29 cellular contexts compared by ENCODE assay signal in the genomic region with DNA sequence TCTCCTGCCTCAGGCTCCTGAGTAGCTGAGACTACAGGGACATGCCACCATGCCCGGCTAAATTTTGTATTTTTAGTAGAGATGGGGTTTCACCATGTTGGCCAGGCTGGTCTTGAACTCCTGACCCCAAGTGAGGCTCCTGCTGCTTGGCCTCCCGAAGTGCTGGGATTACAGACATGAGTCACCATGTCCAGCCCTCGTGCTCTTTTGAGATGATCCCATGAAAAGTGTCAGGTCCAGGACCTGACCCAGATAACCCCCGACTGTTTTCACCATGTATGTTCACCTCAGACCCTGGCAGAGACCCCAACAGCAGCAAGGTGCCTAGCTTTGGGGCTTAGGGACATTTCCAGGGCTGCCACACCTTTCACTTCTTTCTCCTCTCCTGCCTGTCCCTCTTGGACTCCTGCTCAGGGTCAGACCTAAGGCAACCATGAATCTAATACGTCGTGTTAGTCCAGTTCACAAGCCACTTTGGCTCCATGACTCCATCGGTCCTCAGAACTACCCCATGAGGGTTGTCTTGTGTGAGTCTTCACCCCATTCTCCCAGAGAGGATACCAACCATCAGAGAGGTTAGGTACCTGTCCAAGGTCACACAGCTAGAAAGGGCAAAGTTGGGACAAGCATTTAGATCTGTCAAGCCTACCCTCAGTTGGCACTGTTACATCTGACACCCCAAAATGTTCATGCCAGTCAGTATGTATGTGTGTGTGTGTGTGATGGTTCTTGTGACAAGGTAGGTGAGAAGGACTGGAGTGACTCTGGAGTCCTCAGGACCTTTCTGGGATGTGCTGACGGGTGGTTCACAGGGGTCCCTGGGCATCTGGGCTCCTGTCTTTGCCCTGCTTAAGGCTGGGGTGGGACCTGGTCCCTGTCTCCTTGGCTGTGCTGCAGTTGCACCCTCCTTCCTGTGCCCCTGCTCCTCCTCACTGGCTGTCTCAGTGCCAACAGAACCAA. TPM values are rescaled to one million over a fixed set of nuclear protein-coding genes. Genes with fewer than 3 reads are reported as not detected.
DNase-seq lines count a peak whose midpoint lies in the region; ATAC-seq and TF ChIP-seq lines count a peak whose summit lies in the region.
"Had no signal": no experiment of that assay in that cellular context is flagged by ENCODE, and none has a peak within 500 bp of the region (broad histone marks: within the 10 kb centered on the region; RNA-seq: fewer than 3 reads in every experiment).

No MANE protein-coding gene starts in this region.

- H3K27me3 Mint-ChIP-seq in activated T-helper 17 cell treated with anti-CD3 and anti-CD28 coated beads, Interleukin-2, amount 50 U/mL, for 72 hours, result peaks cover 3% of the 10 kb centered on the region

- intact Hi-C loops in vagina (cut with DNase I), result no loop called here

- H3K27ac Mint-ChIP-seq in activated T-helper 17 cell treated with anti-CD3 and anti-CD28 coated beads, Interleukin-2, amount 50 U/mL, for 72 hours, result peak overlapping the region; percentile 6
- H3K27ac Mint-ChIP-seq: activated CD8-positive, alpha-beta T cell treated with anti-CD3 and anti-CD28 coated beads, Interleukin-2, amount 10 ng/mL, durations not matched to agents 7 days and 5 days; activated naive CD4-positive, alpha-beta T cell treated with anti-CD3 and anti-CD28 coated beads, Interleukin-2, amount 50 U/mL, for 72 hours; natural killer cell had no signal

- peak; percentile 35 for DNase-seq in activated CD8-positive, alpha-beta memory T cell treated with anti-CD3 and anti-CD28 coated beads, Interleukin-2, amount 50 U/mL, for 48 hours
- no peak for DNase-seq in activated CD8-positive, alpha-beta memory T cell treated with anti-CD3 and anti-CD28 coated beads, Interleukin-2, amount 50 U/mL, for 4 hours
- DNase-seq in mesenteric fat pad (ENCODE audit: low spot score), result peak; percentile 47
- peak; percentile 40 to 71 for DNase-seq in vagina (ENCODE audit: extremely low spot score in 2 of 2)
- no peak for DNase-seq in DMS 273 (lab: John Stamatoyannopoulos, UW; ENCODE audit: unreplicated experiment)
- no peak for DNase-seq in C1 segment of cervical spinal cord (lab: John Stamatoyannopoulos, UW)
- DNase-seq: activated CD4-positive, alpha-beta T cell treated with anti-CD3 and anti-CD28 coated beads for 1 hour; activated CD8-positive, alpha-beta T cell treated with anti-CD3 and anti-CD28 coated beads, Interleukin-2, amount 10 ng/mL, durations not matched to agents 7 days and 5 days; aorta; caudate nucleus; DMS 273 treated with DMSO at 0.1 percent for 48 hours; Kasumi-1; left cardiac atrium; midbrain; natural killer cell; NCI-H1092 treated with DMSO at 0.1 percent for 48 hours; NCI-H2081; SHP77; stimulated activated CD4-positive, alpha-beta T cell treated with anti-CD3 and anti-CD28 coated beads, Interleukin-2, amount 100 ng/mL, for 24 hours; stimulated activated naive CD4-positive, alpha-beta T cell; testis had no signal

- ATAC-seq in activated T-helper 17 cell treated with anti-CD3 and anti-CD28 coated beads, Interleukin-2, amount 50 U/mL, for 72 hours (replicated peaks), result no peak
- no peak for ATAC-seq in GM21529 (IDR thresholded peaks at IDR 0.05; ENCODE audit: unreplicated experiment)
- ATAC-seq: activated CD8-positive, alpha-beta T cell treated with anti-CD3 and anti-CD28 coated beads, Interleukin-2, amount 10 ng/mL, durations not matched to agents 7 days and 5 days; activated naive CD4-positive, alpha-beta T cell treated with anti-CD3 and anti-CD28 coated beads, Interleukin-2, amount 50 U/mL, for 72 hours; left cardiac atrium; natural killer cell had no signal

- H3K4me3 ChIP-seq in vagina, result no peak overlapping the region
- H3K4me3 ChIP-seq: dorsolateral prefrontal cortex, HAP-1, prostate gland, skin epidermis, testis had no signal

- H3K27me3 ChIP-seq in vagina, result no peaks in the 10 kb centered on the region
- H3K27me3 ChIP-seq: dorsolateral prefrontal cortex, testis had no signal

- no peaks in the 10 kb centered on the region for H3K4me1 Mint-ChIP-seq in activated T-helper 17 cell treated with anti-CD3 and anti-CD28 coated beads, Interleukin-2, amount 50 U/mL, for 72 hours
- H3K4me1 Mint-ChIP-seq: natural killer cell had no signal

- no peak overlapping the region for H3K27ac ChIP-seq in vagina
- H3K27ac ChIP-seq: C4-2B, dorsolateral prefrontal cortex, prostate gland, testis had no signal

- TF ChIP-seq POLR2A in vagina (IDR thresholded peaks at IDR 0.05), result no peak

- no peak for TF ChIP-seq CTCF in vagina (IDR thresholded peaks at IDR 0.05)

- no peaks in the 10 kb centered on the region for H3K9me3 ChIP-seq in vagina
- H3K9me3 ChIP-seq: HAP-1, prostate gland, testis had no signal

- H3K4me3 Mint-ChIP-seq in activated T-helper 17 cell treated with anti-CD3 and anti-CD28 coated beads, Interleukin-2, amount 50 U/mL, for 72 hours, result no peak overlapping the region
- H3K4me3 Mint-ChIP-seq: activated CD8-positive, alpha-beta T cell treated with anti-CD3 and anti-CD28 coated beads, Interleukin-2, amount 10 ng/mL, durations not matched to agents 7 days and 5 days; natural killer cell had no signal

- H3K36me3 ChIP-seq in vagina, result no peaks in the 10 kb centered on the region
- H3K36me3 ChIP-seq: HAP-1, prostate gland had no signal

- H3K4me1 ChIP-seq in vagina, result peaks cover 33% of the 10 kb centered on the region
- H3K4me1 ChIP-seq: HAP-1, prostate gland had no signal

- no peaks in the 10 kb centered on the region for H3K36me3 Mint-ChIP-seq in activated T-helper 17 cell treated with anti-CD3 and anti-CD28 coated beads, Interleukin-2, amount 50 U/mL, for 72 hours (ENCODE audit: low read depth)
- H3K36me3 Mint-ChIP-seq: activated naive CD4-positive, alpha-beta T cell treated with anti-CD3 and anti-CD28 coated beads, Interleukin-2, amount 50 U/mL, for 72 hours; natural killer cell had no signal

- H3K9me3 Mint-ChIP-seq in activated T-helper 17 cell treated with anti-CD3 and anti-CD28 coated beads, Interleukin-2, amount 50 U/mL, for 72 hours, result no peaks in the 10 kb centered on the region
- H3K9me3 Mint-ChIP-seq: activated naive CD4-positive, alpha-beta T cell treated with anti-CD3 and anti-CD28 coated beads, Interleukin-2, amount 50 U/mL, for 72 hours; natural killer cell had no signal

RNA-seq across cellular contexts. Expression of gene MAP3K14, which starts 23.1 kb away (rescaled TPM):
- total RNA-seq in activated T-helper 17 cell treated with anti-CD3 and anti-CD28 coated beads, Interleukin-2, amount 50 U/mL, for 72 hours, result 10 to 100 TPM; 36.3 to 49.5 TPM
- 8.7 TPM for total RNA-seq in mesenteric fat pad
- 9.8 TPM for total RNA-seq in vagina

Comparison
In these comparisons a context has a peak if more than half of its experiments do, and no peak if none do; other contexts are left out.
1. DNase-seq: peak in activated CD8-positive, alpha-beta memory T cell treated with anti-CD3 and anti-CD28 coated beads, Interleukin-2, amount 50 U/mL, for 48 hours (single experiment), mesenteric fat pad (single experiment) and vagina (2 of 2); none in activated CD8-positive, alpha-beta memory T cell treated with anti-CD3 and anti-CD28 coated beads, Interleukin-2, amount 50 U/mL, for 4 hours (single experiment), DMS 273 (single experiment) and C1 segment of cervical spinal cord (0 of 14).